In the genomic region with DNA sequence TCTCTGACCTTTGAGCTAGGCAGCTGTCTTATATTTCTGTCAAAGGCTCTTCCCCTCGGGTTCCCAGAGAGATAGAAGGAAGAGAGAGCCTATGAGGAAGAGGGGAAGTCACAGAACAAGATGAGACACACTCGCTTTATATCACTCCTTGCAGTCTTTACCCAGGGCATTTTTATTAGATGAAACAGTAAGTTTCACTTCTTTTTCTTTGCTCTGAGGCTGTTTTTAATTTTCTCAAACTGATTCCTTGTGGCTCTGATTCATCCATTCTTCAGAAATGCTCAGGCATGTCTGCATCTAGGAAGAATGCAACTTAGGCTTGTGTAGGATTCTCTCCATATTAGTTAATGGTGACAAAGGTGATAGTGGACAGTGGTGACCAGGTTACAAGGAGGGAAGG, we compare ENCODE assay signal across 1 cellular context.
TF ChIP-seq lines count a peak whose summit lies in the region.

No MANE protein-coding gene starts in this region.

TF ChIP-seq in SK-N-SH treated with all-trans-retinoic acid at 6 μM for 48 hours, 23 proteins besides CTCF, POLR2A, EP300 and RAD21 (continued from another document):
- no peak for TF ChIP-seq CSRNP3 (CRISPR knock-in tag; IDR thresholded peaks at IDR 0.05)
- no peak for TF ChIP-seq ZFP3 (CRISPR knock-in tag; IDR thresholded peaks at IDR 0.05)
- no peak for TF ChIP-seq RARB (CRISPR knock-in tag; IDR thresholded peaks at IDR 0.05)
- no peak for TF ChIP-seq CSDC2 (CRISPR knock-in tag; IDR thresholded peaks at IDR 0.05)
- TF ChIP-seq TCF4 (CRISPR knock-in tag; IDR thresholded peaks at IDR 0.05; ENCODE audit: borderline replicate concordance) = no peak
- TF ChIP-seq, protein P1, sequence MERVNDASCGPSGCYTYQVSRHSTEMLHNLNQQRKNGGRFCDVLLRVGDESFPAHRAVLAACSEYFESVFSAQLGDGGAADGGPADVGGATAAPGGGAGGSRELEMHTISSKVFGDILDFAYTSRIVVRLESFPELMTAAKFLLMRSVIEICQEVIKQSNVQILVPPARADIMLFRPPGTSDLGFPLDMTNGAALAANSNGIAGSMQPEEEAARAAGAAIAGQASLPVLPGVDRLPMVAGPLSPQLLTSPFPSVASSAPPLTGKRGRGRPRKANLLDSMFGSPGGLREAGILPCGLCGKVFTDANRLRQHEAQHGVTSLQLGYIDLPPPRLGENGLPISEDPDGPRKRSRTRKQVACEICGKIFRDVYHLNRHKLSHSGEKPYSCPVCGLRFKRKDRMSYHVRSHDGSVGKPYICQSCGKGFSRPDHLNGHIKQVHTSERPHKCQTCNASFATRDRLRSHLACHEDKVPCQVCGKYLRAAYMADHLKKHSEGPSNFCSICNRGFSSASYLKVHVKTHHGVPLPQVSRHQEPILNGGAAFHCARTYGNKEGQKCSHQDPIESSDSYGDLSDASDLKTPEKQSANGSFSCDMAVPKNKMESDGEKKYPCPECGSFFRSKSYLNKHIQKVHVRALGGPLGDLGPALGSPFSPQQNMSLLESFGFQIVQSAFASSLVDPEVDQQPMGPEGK (CRISPR knock-in tag; IDR thresholded peaks at IDR 0.05; ENCODE audit: borderline replicate concordance) = no peak
- TF ChIP-seq ESRRG (CRISPR knock-in tag; IDR thresholded peaks at IDR 0.05) = no peak
- no peak for TF ChIP-seq ZNF70 (CRISPR knock-in tag; IDR thresholded peaks at IDR 0.05)
- no peak for TF ChIP-seq ZFP30 (CRISPR knock-in tag; IDR thresholded peaks at IDR 0.05)
- TF ChIP-seq SNAI2 (CRISPR knock-in tag; IDR thresholded peaks at IDR 0.05) = no peak
TF ChIP-seq in SK-N-SH treated with all-trans-retinoic acid at 6 μM for 48 hours: peak in this region for 0.
